1 cellular context compared by ENCODE assay signal in the genomic region with DNA sequence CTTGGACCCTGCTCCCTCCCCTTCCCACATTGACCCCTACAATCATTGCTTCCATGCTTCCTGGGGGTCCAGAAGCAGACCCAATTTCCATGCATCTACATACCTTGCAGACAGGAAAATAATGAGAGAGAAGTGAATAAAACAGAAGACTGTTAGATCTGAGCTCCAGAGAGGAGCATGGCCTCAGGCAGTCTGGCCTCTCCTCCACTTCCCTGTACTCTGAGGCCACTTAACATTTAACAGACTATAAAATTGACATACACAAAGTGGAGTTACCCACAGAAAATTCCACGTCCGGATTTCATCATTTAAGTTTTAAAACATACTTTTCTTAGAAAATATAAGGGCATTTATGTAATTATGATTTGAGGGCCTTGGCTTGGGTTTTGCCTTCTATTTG.
TF ChIP-seq lines count a peak whose summit lies in the region.

No MANE protein-coding gene starts in this region.

TF ChIP-seq in WTC11, 78 proteins besides CTCF, POLR2A, EP300 and RAD21 (continued from another document):
- TF ChIP-seq, protein P1, sequence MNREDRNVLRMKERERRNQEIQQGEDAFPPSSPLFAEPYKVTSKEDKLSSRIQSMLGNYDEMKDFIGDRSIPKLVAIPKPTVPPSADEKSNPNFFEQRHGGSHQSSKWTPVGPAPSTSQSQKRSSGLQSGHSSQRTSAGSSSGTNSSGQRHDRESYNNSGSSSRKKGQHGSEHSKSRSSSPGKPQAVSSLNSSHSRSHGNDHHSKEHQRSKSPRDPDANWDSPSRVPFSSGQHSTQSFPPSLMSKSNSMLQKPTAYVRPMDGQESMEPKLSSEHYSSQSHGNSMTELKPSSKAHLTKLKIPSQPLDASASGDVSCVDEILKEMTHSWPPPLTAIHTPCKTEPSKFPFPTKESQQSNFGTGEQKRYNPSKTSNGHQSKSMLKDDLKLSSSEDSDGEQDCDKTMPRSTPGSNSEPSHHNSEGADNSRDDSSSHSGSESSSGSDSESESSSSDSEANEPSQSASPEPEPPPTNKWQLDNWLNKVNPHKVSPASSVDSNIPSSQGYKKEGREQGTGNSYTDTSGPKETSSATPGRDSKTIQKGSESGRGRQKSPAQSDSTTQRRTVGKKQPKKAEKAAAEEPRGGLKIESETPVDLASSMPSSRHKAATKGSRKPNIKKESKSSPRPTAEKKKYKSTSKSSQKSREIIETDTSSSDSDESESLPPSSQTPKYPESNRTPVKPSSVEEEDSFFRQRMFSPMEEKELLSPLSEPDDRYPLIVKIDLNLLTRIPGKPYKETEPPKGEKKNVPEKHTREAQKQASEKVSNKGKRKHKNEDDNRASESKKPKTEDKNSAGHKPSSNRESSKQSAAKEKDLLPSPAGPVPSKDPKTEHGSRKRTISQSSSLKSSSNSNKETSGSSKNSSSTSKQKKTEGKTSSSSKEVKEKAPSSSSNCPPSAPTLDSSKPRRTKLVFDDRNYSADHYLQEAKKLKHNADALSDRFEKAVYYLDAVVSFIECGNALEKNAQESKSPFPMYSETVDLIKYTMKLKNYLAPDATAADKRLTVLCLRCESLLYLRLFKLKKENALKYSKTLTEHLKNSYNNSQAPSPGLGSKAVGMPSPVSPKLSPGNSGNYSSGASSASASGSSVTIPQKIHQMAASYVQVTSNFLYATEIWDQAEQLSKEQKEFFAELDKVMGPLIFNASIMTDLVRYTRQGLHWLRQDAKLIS (CRISPR knock-in tag; IDR thresholded peaks at IDR 0.05; ENCODE audit: borderline replicate concordance), result no peak
- TF ChIP-seq NFATC4 (CRISPR knock-in tag; IDR thresholded peaks at IDR 0.05) (no peak), ZNF423 (CRISPR knock-in tag; IDR thresholded peaks at IDR 0.05) (no peak), SMAD3 (CRISPR knock-in tag; IDR thresholded peaks at IDR 0.05; ENCODE audit: borderline replicate concordance) (no peak), NFE2L1 (CRISPR knock-in tag; IDR thresholded peaks at IDR 0.05) (no peak)
- TF ChIP-seq, protein P2, sequence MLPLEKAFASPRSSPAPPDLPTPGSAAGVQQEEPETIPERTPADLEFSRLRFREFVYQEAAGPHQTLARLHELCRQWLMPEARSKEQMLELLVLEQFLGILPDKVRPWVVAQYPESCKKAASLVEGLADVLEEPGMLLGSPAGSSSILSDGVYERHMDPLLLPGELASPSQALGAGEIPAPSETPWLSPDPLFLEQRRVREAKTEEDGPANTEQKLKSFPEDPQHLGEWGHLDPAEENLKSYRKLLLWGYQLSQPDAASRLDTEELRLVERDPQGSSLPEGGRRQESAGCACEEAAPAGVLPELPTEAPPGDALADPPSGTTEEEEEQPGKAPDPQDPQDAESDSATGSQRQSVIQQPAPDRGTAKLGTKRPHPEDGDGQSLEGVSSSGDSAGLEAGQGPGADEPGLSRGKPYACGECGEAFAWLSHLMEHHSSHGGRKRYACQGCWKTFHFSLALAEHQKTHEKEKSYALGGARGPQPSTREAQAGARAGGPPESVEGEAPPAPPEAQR (CRISPR knock-in tag; IDR thresholded peaks at IDR 0.05), result no peak
